8 cellular contexts compared by ENCODE assay signal in the genomic region with DNA sequence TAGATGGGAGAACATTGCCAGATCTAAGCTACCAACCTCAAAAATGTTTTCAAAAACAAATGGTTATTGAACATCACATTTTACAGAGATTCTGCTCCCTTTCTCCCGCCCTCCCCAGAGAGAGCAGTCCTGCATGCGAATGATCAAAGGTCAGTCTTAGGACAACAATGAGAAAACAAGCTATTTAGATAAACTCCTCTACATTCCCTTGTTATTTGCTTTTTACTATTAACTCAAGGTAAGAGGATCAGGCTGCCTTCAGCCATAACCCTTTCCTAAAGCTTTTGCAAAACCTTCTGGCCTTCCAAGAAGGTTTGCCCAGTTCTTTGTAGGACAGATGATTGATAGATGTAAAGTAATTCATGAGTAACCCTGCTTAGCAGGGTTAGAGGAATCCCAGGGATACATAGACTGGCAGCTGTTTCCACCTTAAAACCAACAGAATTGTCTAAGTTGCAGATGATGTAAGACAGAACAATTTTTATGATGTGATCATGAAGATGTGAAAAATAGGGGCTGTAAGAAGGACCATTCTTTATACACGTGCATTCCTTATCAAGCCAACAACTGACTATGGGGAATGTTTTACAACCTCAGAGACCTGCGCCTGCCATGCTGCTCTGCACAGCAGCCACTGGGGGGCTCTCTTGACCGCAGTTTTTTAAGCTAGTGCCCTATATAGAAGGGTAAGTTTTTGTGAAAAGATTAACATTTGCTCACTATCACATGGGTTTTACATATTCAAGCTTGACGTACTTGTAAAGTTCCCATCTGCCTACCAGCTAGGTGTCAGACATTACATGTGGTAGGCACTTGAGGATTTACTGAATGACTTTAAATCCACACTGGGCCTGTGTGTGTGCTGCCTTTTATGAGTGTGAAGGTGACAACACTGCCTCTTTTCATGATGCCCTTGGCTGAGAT. TPM values are rescaled to one million over a fixed set of nuclear protein-coding genes. Genes with fewer than 3 reads are reported as not detected.
DNase-seq lines count a peak whose midpoint lies in the region; ATAC-seq and TF ChIP-seq lines count a peak whose summit lies in the region.

No MANE protein-coding gene starts in this region.

- H3K4me3 Mint-ChIP-seq in Calu3 (ENCODE audit: low read depth, unreplicated experiment) = no peak overlapping the region
- no peak overlapping the region for H3K4me3 Mint-ChIP-seq in activated naive CD8-positive, alpha-beta T cell treated with anti-CD3 and anti-CD28 coated beads for 36 hours

- no peaks in the 10 kb centered on the region for H3K27me3 Mint-ChIP-seq in Calu3 (ENCODE audit: unreplicated experiment)
- H3K27me3 Mint-ChIP-seq in activated naive CD8-positive, alpha-beta T cell treated with anti-CD3 and anti-CD28 coated beads for 36 hours = peaks cover 19% of the 10 kb centered on the region

- peak; percentile 75 for TF ChIP-seq CTCF in Calu3 (IDR thresholded peaks at IDR 0.05; ENCODE audit: unreplicated experiment)

- ATAC-seq in GM21423 (IDR thresholded peaks at IDR 0.05; ENCODE audit: unreplicated experiment) (peak; percentile 50), HG03039 (IDR thresholded peaks at IDR 0.05; ENCODE audit: unreplicated experiment) (no peak)

- H3K9me3 Mint-ChIP-seq in Calu3 (ENCODE audit: low read depth, unreplicated experiment) = no peaks in the 10 kb centered on the region
- no peaks in the 10 kb centered on the region for H3K9me3 Mint-ChIP-seq in activated naive CD8-positive, alpha-beta T cell treated with anti-CD3 and anti-CD28 coated beads for 36 hours

- peaks cover 10% of the 10 kb centered on the region for H3K36me3 Mint-ChIP-seq in Calu3 (ENCODE audit: insufficient read depth, unreplicated experiment)
- peaks cover 10% of the 10 kb centered on the region for H3K36me3 Mint-ChIP-seq in activated naive CD8-positive, alpha-beta T cell treated with anti-CD3 and anti-CD28 coated beads for 36 hours

- intact Hi-C loops in Calu3 (cut with micrococcal nuclease; ENCODE audit: unreplicated experiment) (loop anchor here (1.0 to 10.0 kb wide), 3 partner anchors 253 to 542 kb away; no protein-coding TSS in a partner anchor), cardiac septum (cut with DNase I) (loop anchor here (2.0 to 10.0 kb wide), 3 partner anchors 256 to 748 kb away; no protein-coding TSS in a partner anchor)

- no TSS peak for BruUV-seq in Calu3 (replicated peaks; lab: Mats Ljungman, UMichigan)

- DNase-seq in Calu3 = peak; percentile 61
- DNase-seq in LoVo (ENCODE audit: low spot score) = peak; percentile 73
- DNase-seq in SK-MEL-5 (ENCODE audit: low read depth, low spot score) = peak; percentile 88
- peak; percentile 60 for DNase-seq in activated naive CD8-positive, alpha-beta T cell treated with anti-CD3 and anti-CD28 coated beads for 36 hours
- DNase-seq in cardiac septum (ENCODE audit: low spot score) = peak; percentile 81
- DNase-seq in renal cortical epithelial cell (ENCODE audit: low read depth) = peak; percentile 63

- no peaks in the 10 kb centered on the region for H3K4me1 Mint-ChIP-seq in Calu3 (ENCODE audit: low read depth, unreplicated experiment)
- H3K4me1 Mint-ChIP-seq in activated naive CD8-positive, alpha-beta T cell treated with anti-CD3 and anti-CD28 coated beads for 36 hours = peaks cover 28% of the 10 kb centered on the region

- in situ Hi-C loops in SK-MEL-5 (cut with HindIII; ENCODE audit: low pct_unique_long_range_greater_than_20kb, low sequenced_read_pairs) = loop anchor here (25.0 kb wide), 1 partner anchor 756 kb away; no protein-coding TSS in a partner anchor

- CTCF ChIA-PET in Calu3 (lab: Charles Lee) = interaction anchor here (0.6 to 1.1 kb wide), 3 partner anchors 19 to 759 kb away, joined by 3 to 6 read pairs (median 5); no protein-coding TSS in a partner anchor

- H3K27ac Mint-ChIP-seq in Calu3 (ENCODE audit: unreplicated experiment) = no peak overlapping the region
- no peak overlapping the region for H3K27ac Mint-ChIP-seq in activated naive CD8-positive, alpha-beta T cell treated with anti-CD3 and anti-CD28 coated beads for 36 hours

RNA-seq across cellular contexts. Expression of a gene that starts 2.3 kb away (rescaled TPM):
- total RNA-seq in Calu3 (2022) = 4.7 and 4.8 TPM in 2 replicates
- total RNA-seq in SK-MEL-5 (2014; rRNA removed; shearing (Covaris generic)) = 4.4 and 4.8 TPM in 2 replicates
- polyA plus RNA-seq in SK-MEL-5 (2015; cell fraction: cytosol; rRNA removed) = 2.0 and 3.9 TPM in 2 replicates
- 14.5 and 16.1 TPM in 2 replicates for polyA plus RNA-seq in SK-MEL-5 (2015; cell fraction: nucleus; rRNA removed)
- total RNA-seq in activated naive CD8-positive, alpha-beta T cell treated with anti-CD3 and anti-CD28 coated beads for 36 hours = 1 to 10 TPM; 2.5 to 4.0 TPM
- 3.0 TPM for total RNA-seq in cardiac septum
- 4.5 and 5.0 TPM in 2 replicates for total RNA-seq in renal cortical epithelial cell
